Comparison of ENCODE assay signal across 8 cellular contexts in the genomic region with DNA sequence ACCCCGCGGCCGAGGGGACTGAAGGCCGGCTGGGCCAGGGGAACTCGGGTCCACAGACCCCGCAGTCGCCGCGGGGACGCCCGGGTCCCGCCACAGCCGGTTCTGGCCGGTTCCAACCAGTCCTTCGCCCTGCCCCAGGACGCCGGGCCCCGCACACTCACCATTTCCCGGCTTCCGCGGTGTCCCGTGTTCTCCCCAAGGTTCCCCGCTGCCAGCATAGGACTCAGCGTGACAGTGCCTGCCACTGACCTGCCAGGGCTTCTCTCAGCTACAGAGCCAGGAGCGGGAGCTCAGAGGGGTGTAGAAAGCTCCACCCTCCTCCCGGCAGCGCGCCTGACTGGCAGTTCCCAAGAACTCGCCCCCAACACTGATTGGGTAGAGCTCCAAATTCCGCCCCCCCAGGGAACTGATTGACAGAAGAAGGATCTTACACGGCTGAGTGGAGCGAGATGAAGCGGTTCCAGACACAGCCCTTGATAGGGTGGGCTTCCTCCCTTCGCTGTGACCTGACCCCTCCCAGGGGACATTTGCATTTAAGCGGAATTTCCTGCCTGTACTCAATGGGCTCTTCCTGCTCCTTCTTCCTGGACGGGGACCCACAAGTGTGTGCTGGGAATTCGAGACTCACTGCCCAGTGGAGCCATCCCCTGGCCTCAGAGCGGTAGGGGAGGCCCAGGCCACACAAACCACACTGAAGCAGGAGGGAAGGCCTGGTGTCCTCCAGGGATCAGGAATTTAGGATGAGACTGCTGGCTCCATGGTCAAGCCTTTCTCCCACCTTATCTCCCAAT. TPM values are rescaled to one million over a fixed set of nuclear protein-coding genes. Genes with fewer than 3 reads are reported as not detected.
A peak's percentile ranks its signal among the peaks of the same experiment; 100 is the strongest.
DNase-seq lines count a peak whose midpoint lies in the region; ATAC-seq and TF ChIP-seq lines count a peak whose summit lies in the region.

A gene (minus strand): TSS at position 312 of the 791 bp plus-strand sequence. CDS start 2,052 bp downstream, outside the sequence.

- H3K27me3 ChIP-seq in BJ (ENCODE audit: control insufficient read depth, insufficient read depth, low read length) (no peaks in the 10 kb centered on the region), OCI-LY1 (ENCODE audit: insufficient read depth, low read length) (no peaks in the 10 kb centered on the region)

- no peaks in the 10 kb centered on the region for H3K79me2 ChIP-seq in OCI-LY1 (ENCODE audit: insufficient read depth, low read length)

- H2AFZ ChIP-seq in OCI-LY1 (ENCODE audit: low read length): peak within 1 kb of the TSS; percentile 64; the same call in 1 of the 2 replicates

- H3K4me1 ChIP-seq in OCI-LY1 (ENCODE audit: insufficient read depth, low read length, severe bottlenecking): peaks cover 13% of the 10 kb centered on the region

- H3K9me2 ChIP-seq in OCI-LY1 (ENCODE audit: low read depth, low read length): no peaks in the 10 kb centered on the region

- H3K36me3 ChIP-seq in BJ (ENCODE audit: control insufficient read depth, insufficient read depth, low read length) (no peaks in the 10 kb centered on the region), OCI-LY1 (ENCODE audit: insufficient read depth, low read length) (no peaks in the 10 kb centered on the region)

- TF ChIP-seq CTCF in BJ (IDR thresholded peaks at IDR 0.05; ENCODE audit: insufficient read depth, low read depth, low read length): peak; percentile 84
- peak; percentile 21; the same call in 1 of the 2 replicates for TF ChIP-seq CTCF in OCI-LY1 (IDR thresholded peaks at IDR 0.05; ENCODE audit: low read length)
- TF ChIP-seq CTCF in epithelial cell of esophagus (IDR thresholded peaks at IDR 0.05; ENCODE audit: insufficient read depth, low read depth, low read length, missing control alignments): peak; percentile 65

- CTCF ChIA-PET in BJ (lab: Yijun Ruan, JAX): interaction anchor here (0.6 to 2.9 kb wide), 10 partner anchors 11 to 306 kb away, joined by 3 to 8 read pairs (median 3); a partner anchor contains a TSS

- POLR2A ChIA-PET in BJ (lab: Charles Lee): interaction anchor here (0.6 kb wide), 1 partner anchor 33 kb away, joined by 3 read pairs; no protein-coding TSS in a partner anchor

- no peak within 1 kb of the TSS for H3K27ac ChIP-seq in OCI-LY1 (ENCODE audit: low read depth, low read length, poor library complexity, severe bottlenecking)

- H3K9ac ChIP-seq in OCI-LY1 (ENCODE audit: low read length): peak within 1 kb of the TSS; percentile 84

- peak; percentile 83 for ATAC-seq in GM19043 (IDR thresholded peaks at IDR 0.05; ENCODE audit: low read depth, unreplicated experiment)
- peak; percentile 88 for ATAC-seq in HG03442 (IDR thresholded peaks at IDR 0.05; ENCODE audit: unreplicated experiment)

- H3K4me3 ChIP-seq in BJ (ENCODE audit: low read depth, low read length) (peak within 1 kb of the TSS; percentile 74), OCI-LY1 (ENCODE audit: low read depth, low read length, poor library complexity, severe bottlenecking) (peak within 1 kb of the TSS; percentile 85), epithelial cell of esophagus (ENCODE audit: low read length) (peak within 1 kb of the TSS; percentile 67)

- H3K4me2 ChIP-seq in OCI-LY1 (ENCODE audit: low read length): peak within 1 kb of the TSS; percentile 75

- no peaks in the 10 kb centered on the region for H3F3A ChIP-seq in OCI-LY1 (ENCODE audit: insufficient read depth, low read length)

- DNase-seq in BJ (ENCODE audit: low read depth): peak; percentile 84
- peak; percentile 82 for DNase-seq in activated T-cell treated with anti-CD3 and anti-CD28 coated beads for 4 hours
- DNase-seq in epithelial cell of esophagus (ENCODE audit: low read depth): peak; percentile 94
- peak; percentile 90 for DNase-seq in middle frontal gyrus (ENCODE audit: extremely low spot score, low spot score)
- peak; percentile 55 to 74 for DNase-seq in stimulated activated CD8-positive, alpha-beta memory T cell treated with anti-CD3 and anti-CD28 coated beads, Interleukin-2, amount 100 ng/mL, for 1 hour (ENCODE audit: low read depth in 2 of 2)

- no peaks in the 10 kb centered on the region for H4K20me1 ChIP-seq in OCI-LY1 (ENCODE audit: insufficient read depth, low read length)

- no peaks in the 10 kb centered on the region for H3K9me3 ChIP-seq in OCI-LY1 (ENCODE audit: low read length)

RNA-seq across cellular contexts. Expression of the gene that starts here (rescaled TPM):
- polyA plus RNA-seq in BJ (2011; rRNA removed): 0.36 and 1.0 TPM in 2 replicates
- polyA minus RNA-seq in BJ (2011; rRNA and poly(A)+ RNA removed): 0.81 and 0.82 TPM in 2 replicates

Comparison
In these comparisons a context has a peak if more than half of its experiments do, and no peak if none do; other contexts are left out.
1. CTCF ChIP-seq: peak in every context shown above with its lines; median percentile 84 in BJ; 65 in epithelial cell of esophagus; 21 in OCI-LY1.